Comparison of ENCODE assay signal across 2 cellular contexts in the genomic region with DNA sequence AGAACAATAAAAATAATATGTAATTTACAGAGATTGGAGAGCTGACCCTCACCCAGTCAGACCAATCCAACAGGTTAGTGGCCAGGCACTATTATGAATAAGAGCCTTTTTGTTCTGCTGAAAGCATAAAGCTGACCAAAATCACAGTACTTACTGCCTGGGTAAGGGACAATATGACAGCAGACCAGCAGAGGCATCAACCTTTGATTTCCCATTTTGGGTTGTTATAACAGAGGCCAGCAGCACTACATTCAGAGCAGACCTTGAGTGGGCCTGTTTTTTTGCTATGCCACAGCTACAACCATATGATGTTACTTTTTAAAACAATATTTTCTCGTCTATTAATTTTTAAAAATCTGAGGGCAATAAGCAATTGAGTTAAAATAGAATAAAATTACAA.
TF ChIP-seq lines count a peak whose summit lies in the region.

No MANE protein-coding gene starts in this region.

TF ChIP-seq in WTC11, 78 proteins besides CTCF, POLR2A, EP300 and RAD21 (continued from another document):
- TF ChIP-seq, protein P1, sequence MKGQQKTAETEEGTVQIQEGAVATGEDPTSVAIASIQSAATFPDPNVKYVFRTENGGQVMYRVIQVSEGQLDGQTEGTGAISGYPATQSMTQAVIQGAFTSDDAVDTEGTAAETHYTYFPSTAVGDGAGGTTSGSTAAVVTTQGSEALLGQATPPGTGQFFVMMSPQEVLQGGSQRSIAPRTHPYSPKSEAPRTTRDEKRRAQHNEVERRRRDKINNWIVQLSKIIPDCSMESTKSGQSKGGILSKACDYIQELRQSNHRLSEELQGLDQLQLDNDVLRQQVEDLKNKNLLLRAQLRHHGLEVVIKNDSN (CRISPR knock-in tag; IDR thresholded peaks at IDR 0.05): no peak
- no peak for TF ChIP-seq ETV6 (CRISPR knock-in tag; IDR thresholded peaks at IDR 0.05)
- TF ChIP-seq, protein P2, sequence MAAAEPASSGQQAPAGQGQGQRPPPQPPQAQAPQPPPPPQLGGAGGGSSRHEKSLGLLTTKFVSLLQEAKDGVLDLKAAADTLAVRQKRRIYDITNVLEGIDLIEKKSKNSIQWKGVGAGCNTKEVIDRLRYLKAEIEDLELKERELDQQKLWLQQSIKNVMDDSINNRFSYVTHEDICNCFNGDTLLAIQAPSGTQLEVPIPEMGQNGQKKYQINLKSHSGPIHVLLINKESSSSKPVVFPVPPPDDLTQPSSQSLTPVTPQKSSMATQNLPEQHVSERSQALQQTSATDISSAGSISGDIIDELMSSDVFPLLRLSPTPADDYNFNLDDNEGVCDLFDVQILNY (CRISPR knock-in tag; IDR thresholded peaks at IDR 0.05): no peak

TF ChIP-seq in HepG2, 621 proteins besides CTCF, POLR2A, EP300 and RAD21 (continued from another document):
- TF ChIP-seq, protein P3, sequence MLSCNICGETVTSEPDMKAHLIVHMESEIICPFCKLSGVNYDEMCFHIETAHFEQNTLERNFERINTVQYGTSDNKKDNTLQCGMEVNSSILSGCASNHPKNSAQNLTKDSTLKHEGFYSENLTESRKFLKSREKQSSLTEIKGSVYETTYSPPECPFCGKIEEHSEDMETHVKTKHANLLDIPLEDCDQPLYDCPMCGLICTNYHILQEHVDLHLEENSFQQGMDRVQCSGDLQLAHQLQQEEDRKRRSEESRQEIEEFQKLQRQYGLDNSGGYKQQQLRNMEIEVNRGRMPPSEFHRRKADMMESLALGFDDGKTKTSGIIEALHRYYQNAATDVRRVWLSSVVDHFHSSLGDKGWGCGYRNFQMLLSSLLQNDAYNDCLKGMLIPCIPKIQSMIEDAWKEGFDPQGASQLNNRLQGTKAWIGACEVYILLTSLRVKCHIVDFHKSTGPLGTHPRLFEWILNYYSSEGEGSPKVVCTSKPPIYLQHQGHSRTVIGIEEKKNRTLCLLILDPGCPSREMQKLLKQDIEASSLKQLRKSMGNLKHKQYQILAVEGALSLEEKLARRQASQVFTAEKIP (CRISPR knock-in tag; IDR thresholded peaks at IDR 0.05; ENCODE audit: borderline replicate concordance): no peak
- TF ChIP-seq NKX3-1 (CRISPR knock-in tag; IDR thresholded peaks at IDR 0.05): no peak
- TF ChIP-seq NR2C2 (CRISPR knock-in tag; IDR thresholded peaks at IDR 0.05; ENCODE audit: borderline replicate concordance): no peak
- TF ChIP-seq HNRNPL (IDR thresholded peaks at IDR 0.05; ENCODE audit: low read depth, low read length): no peak
- no peak for TF ChIP-seq ZNF598 (CRISPR knock-in tag; IDR thresholded peaks at IDR 0.05; ENCODE audit: borderline replicate concordance)
- TF ChIP-seq STAG1 (CRISPR knock-in tag; IDR thresholded peaks at IDR 0.05): no peak
- no peak for TF ChIP-seq HMG20B (CRISPR knock-in tag; conservative IDR thresholded peaks at IDR 0.05)
- TF ChIP-seq, protein P4, sequence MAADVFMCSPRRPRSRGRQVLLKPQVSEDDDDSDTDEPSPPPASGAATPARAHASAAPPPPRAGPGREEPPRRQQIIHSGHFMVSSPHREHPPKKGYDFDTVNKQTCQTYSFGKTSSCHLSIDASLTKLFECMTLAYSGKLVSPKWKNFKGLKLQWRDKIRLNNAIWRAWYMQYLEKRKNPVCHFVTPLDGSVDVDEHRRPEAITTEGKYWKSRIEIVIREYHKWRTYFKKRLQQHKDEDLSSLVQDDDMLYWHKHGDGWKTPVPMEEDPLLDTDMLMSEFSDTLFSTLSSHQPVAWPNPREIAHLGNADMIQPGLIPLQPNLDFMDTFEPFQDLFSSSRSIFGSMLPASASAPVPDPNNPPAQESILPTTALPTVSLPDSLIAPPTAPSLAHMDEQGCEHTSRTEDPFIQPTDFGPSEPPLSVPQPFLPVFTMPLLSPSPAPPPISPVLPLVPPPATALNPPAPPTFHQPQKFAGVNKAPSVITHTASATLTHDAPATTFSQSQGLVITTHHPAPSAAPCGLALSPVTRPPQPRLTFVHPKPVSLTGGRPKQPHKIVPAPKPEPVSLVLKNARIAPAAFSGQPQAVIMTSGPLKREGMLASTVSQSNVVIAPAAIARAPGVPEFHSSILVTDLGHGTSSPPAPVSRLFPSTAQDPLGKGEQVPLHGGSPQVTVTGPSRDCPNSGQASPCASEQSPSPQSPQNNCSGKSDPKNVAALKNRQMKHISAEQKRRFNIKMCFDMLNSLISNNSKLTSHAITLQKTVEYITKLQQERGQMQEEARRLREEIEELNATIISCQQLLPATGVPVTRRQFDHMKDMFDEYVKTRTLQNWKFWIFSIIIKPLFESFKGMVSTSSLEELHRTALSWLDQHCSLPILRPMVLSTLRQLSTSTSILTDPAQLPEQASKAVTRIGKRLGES (CRISPR knock-in tag; IDR thresholded peaks at IDR 0.05; ENCODE audit: borderline replicate concordance): no peak
- no peak for TF ChIP-seq ZNF724P (CRISPR knock-in tag; IDR thresholded peaks at IDR 0.05; ENCODE audit: borderline replicate concordance)
- TF ChIP-seq IRX3 (CRISPR knock-in tag; IDR thresholded peaks at IDR 0.05; ENCODE audit: borderline replicate concordance, low read depth): no peak
- TF ChIP-seq ZFP36 (IDR thresholded peaks at IDR 0.05; ENCODE audit: borderline replicate concordance, low read depth, low read length, partially characterized antibody): no peak
